ENCODE assay signal across 24 cellular contexts in the genomic region with DNA sequence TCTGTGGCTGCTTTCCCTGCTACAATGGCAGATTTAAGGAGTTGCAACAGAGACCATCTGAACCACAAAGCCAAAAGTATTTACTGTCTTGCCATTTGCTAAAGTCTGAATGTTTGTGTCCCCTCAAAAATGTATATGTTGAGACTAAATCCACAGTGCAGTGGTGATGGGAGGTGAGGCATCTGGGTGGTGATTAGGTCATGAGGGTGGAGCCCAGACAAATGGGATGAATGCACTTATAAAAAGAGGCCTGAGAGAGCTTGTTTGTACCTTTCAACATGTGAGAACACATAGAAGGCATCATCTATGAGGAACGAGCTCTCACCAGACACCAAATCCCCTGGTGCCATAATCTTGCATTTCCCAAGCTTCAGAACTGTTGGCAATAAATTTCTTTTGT.
"Had no signal": no experiment of that assay in that cellular context is flagged by ENCODE, and none has a peak within 500 bp of the region (broad histone marks: within the 10 kb centered on the region; RNA-seq: fewer than 3 reads in every experiment).

No MANE protein-coding gene starts in this region.

- DNase-seq: activated CD4-positive, alpha-beta memory T cell treated with anti-CD3 and anti-CD28 coated beads for 36 hours; activated CD4-positive, alpha-beta T cell treated with anti-CD3 and anti-CD28 coated beads, Interleukin-2, amount 10 ng/mL, durations not matched to agents 24 days and 14 days; activated CD8-positive, alpha-beta memory T cell treated with anti-CD3 and anti-CD28 coated beads, Interleukin-2, amount 50 U/mL, for 4 hours; activated gamma-delta T cell; activated naive CD4-positive, alpha-beta T cell treated with anti-CD3 and anti-CD28 coated beads, Interleukin-2, amount 10 ng/mL, durations not matched to agents 7 days and 5 days; activated naive CD8-positive, alpha-beta T cell treated with anti-CD3 and anti-CD28 coated beads, Interleukin-2, amount 10 ng/mL, durations not matched to agents 7 days and 5 days; activated T-cell treated with anti-CD3 and anti-CD28 coated beads, Interleukin-2, amount 50 U/mL, for 24 hours; amniotic stem cell; erythroblast; islet precursor cell; left ventricle myocardium inferior; small intestine; stimulated activated CD4-positive, alpha-beta T cell treated with anti-CD3 and anti-CD28 coated beads, Interleukin-1b, Interleukin-23, amount 100 ng/mL, for 48 hours; stimulated activated CD4-positive, alpha-beta T cell treated with anti-CD3 and anti-CD28 coated beads, Interleukin-4, amount 100 ng/mL, for 4 hours; stimulated activated CD8-positive, alpha-beta memory T cell treated with anti-CD3 and anti-CD28 coated beads, Interleukin-4, amount 100 ng/mL, for 48 hours; stimulated activated naive CD8-positive, alpha-beta T cell treated with anti-CD3 and anti-CD28 coated beads, Interleukin-15, amount 100 ng/mL, for 72 hours; thyroid gland; upper lobe of left lung; WERI-Rb-1 had no signal

- H3K4me3 ChIP-seq: left ventricle myocardium inferior, lung, thyroid gland, upper lobe of left lung, vagina had no signal

- ATAC-seq: activated CD4-positive, CD25-positive, alpha-beta regulatory T cell treated with anti-CD3 and anti-CD28 coated beads, Interleukin-2, amount 50 U/mL, for 24 hours; sciatic nerve; stimulated activated memory B cell treated with anti-CD40 and anti-IgM and Interleukin-4, amounts not matched to agents 10 μg/mL and 1 μg/mL and 100 μg/mL, for 72 hours; stimulated activated naive CD8-positive, alpha-beta T cell treated with anti-CD3 and anti-CD28 coated beads, Interleukin-15, amount 100 ng/mL, for 72 hours had no signal
